ENCODE assay signal across 15 cellular contexts in genomic region chrX:36087366-36087765, GRCh38.
DNase-seq lines count a peak whose midpoint lies in the region; ATAC-seq and TF ChIP-seq lines count a peak whose summit lies in the region.
"Had no signal": no experiment of that assay in that cellular context is flagged by ENCODE, and none has a peak within 500 bp of the region (broad histone marks: within the 10 kb centered on the region; RNA-seq: fewer than 3 reads in every experiment).

No MANE protein-coding gene starts in this region.

- H3K9me3 ChIP-seq in heart left ventricle: peaks cover 0 to 1% (median 0%) of the 10 kb centered on the region in 12 donors
- H3K9me3 ChIP-seq: HAP-1 had no signal

- 64 to 90% (median 81%) methylated on average over 2 of the region's 2 CpGs for WGBS in heart left ventricle, 4 donors

- H3K4me1 ChIP-seq in heart left ventricle: no peaks in the 10 kb centered on the region
- H3K4me1 ChIP-seq: BLaER1 treated with 17β-estradiol and CSF1 and Interleukin-3, amounts not matched to agents 10 nM and 100 nM; HAP-1 had no signal

- no peak overlapping the region for H3K27ac ChIP-seq in heart left ventricle
- H3K27ac ChIP-seq: BLaER1 treated with 17β-estradiol and CSF1 and Interleukin-3, amounts not matched to agents 10 nM and 100 nM; GM23248 had no signal

- H3K4me3 ChIP-seq in heart left ventricle: no peak overlapping the region
- H3K4me3 ChIP-seq: BLaER1 treated with 17β-estradiol and CSF1 and Interleukin-3, amounts not matched to agents 10 nM and 100 nM; GM12878; GM23248; HAP-1 had no signal

- peak; percentile 23 for DNase-seq in ELR (ENCODE audit: low read depth)
- peak; percentile 72 for DNase-seq in NCI-H460 (ENCODE audit: extremely low read depth, low read depth)
- DNase-seq in astrocyte of the hippocampus (ENCODE audit: low read depth, low spot score): peak; percentile 0
- DNase-seq in activated gamma-delta T cell (lab: John Stamatoyannopoulos, UW): no peak
- DNase-seq in heart left ventricle: no peak
- DNase-seq in NCI-H2227 treated with DMSO at 0.1 percent for 48 hours (lab: John Stamatoyannopoulos, UW): no peak
- DNase-seq: 8988T; Calu3; CD8-positive, alpha-beta T cell; DMS79 treated with DMSO at 0.1 percent for 48 hours; GM23248 had no signal

- ATAC-seq in heart left ventricle: no peak
- no peak for ATAC-seq in GM21447 (IDR thresholded peaks at IDR 0.05; ENCODE audit: unreplicated experiment)
- ATAC-seq: CD8-positive, alpha-beta T cell; GM12878 had no signal

- TF ChIP-seq POLR2A in heart left ventricle (IDR thresholded peaks at IDR 0.05): no peak

- H3K36me3 ChIP-seq in heart left ventricle: no peaks in the 10 kb centered on the region
- H3K36me3 ChIP-seq: BLaER1 treated with 17β-estradiol and CSF1 and Interleukin-3, amounts not matched to agents 10 nM and 100 nM; HAP-1 had no signal

- TF ChIP-seq CTCF in heart left ventricle (IDR thresholded peaks at IDR 0.05): no peak

- no peaks in the 10 kb centered on the region for H3K27me3 ChIP-seq in heart left ventricle

- intact Hi-C loops in heart left ventricle (cut with DNase I): no loop called here

Comparison
In these comparisons a context has a peak if more than half of its experiments do, and no peak if none do; other contexts are left out.
1. DNase-seq: peak in ELR (single experiment), NCI-H460 (single experiment) and astrocyte of the hippocampus (single experiment); none in activated gamma-delta T cell (single experiment), heart left ventricle (0 of 5) and NCI-H2227 treated with DMSO at 0.1 percent for 48 hours (single experiment).